ENCODE assay signal across 8 cellular contexts in the genomic region with DNA sequence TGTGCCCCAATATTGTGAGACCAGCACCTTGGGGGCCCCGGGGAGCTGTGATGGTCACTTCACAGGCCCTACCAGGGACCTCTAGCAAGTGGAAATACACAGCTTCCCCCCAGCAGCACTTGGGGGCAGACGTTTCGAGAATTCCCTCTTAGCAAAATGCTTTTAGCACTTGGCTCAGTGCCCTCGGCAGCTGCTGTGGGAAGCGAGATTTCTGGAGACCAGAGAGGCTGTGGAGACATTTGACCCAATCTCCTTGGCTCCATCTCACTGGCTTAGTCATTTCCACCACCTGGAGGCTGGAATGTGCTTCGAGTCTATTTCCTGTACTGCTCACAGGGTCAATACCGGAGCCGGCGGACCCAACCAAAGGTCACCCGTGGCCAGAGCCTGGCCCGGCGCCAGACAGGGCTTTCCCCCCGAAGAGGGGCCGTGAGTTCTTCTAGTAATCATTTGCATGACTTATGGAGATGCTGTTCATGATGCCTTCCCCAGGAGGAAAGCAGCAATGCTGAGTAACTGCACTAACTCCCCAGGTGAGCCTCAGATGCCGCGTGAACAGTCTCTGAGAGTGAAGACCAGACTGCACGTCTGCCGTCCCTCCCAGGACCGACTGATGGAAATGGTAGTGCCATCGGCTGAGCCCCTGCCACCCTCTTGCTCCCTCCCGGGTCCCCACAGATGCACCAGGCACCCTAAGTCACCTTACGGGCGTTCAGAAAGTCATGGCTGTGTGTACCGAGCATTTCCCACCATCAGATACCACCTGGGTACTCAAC. TPM values are rescaled to one million over a fixed set of nuclear protein-coding genes. Genes with fewer than 3 reads are reported as not detected.
DNase-seq lines count a peak whose midpoint lies in the region; ATAC-seq lines count a peak whose summit lies in the region.
"Had no signal": no experiment of that assay in that cellular context is flagged by ENCODE, and none has a peak within 500 bp of the region (broad histone marks: within the 10 kb centered on the region; RNA-seq: fewer than 3 reads in every experiment).

No MANE protein-coding gene starts in this region.

- 44% methylated on average over 24 of the region's 24 CpGs for WGBS in right cardiac atrium

- H3K4me3 ChIP-seq in right cardiac atrium (ENCODE audit: low read length), result no peak overlapping the region

- no peaks in the 10 kb centered on the region for H3K27me3 ChIP-seq in right cardiac atrium (ENCODE audit: control insufficient read depth, insufficient read depth)

- intact Hi-C loops in right cardiac atrium (cut with DNase I), result loop anchor here in 3 of 4 donors (10.0 kb wide), 2 partner anchors 47 to 157 kb away; no protein-coding TSS in a partner anchor

- DNase-seq in HuH-7 (ENCODE audit: low spot score), result peak; percentile 87
- peak; percentile 78 for DNase-seq in amniotic epithelial cell (ENCODE audit: low read depth)
- DNase-seq in right cardiac atrium, result peak; percentile 83 to 89 (median 89)
- peak; percentile 77 for DNase-seq in smooth muscle cell of the brain vasculature (ENCODE audit: low read depth, low spot score)
- DNase-seq in NOMO-1 (lab: John Stamatoyannopoulos, UW; ENCODE audit: unreplicated experiment in 2 of 2), result no peak
- DNase-seq: naive B cell had no signal

- peak; percentile 64 to 76 for ATAC-seq in right cardiac atrium
- no peak for ATAC-seq in HG03045 (IDR thresholded peaks at IDR 0.05; ENCODE audit: unreplicated experiment)
- no peak for ATAC-seq in HG03139 (IDR thresholded peaks at IDR 0.05; ENCODE audit: unreplicated experiment)

- H3K27ac ChIP-seq in right cardiac atrium (ENCODE audit: low read length), result peak overlapping the region; percentile 31

- no peaks in the 10 kb centered on the region for H3K9me3 ChIP-seq in right cardiac atrium (ENCODE audit: control insufficient read depth, low read length)

- peaks cover 8% of the 10 kb centered on the region for H3K4me1 ChIP-seq in right cardiac atrium (ENCODE audit: control insufficient read depth, insufficient read depth, low read length)

RNA-seq across cellular contexts. Expression of gene C2CD2, which starts 4.4 kb away (rescaled TPM):
- total RNA-seq in right cardiac atrium, result 10 to 100 TPM in 1 of 4 donors, 1 to 10 TPM in 3; 8.0 to 10.0 (median 8.4) TPM
- polyA plus RNA-seq in right cardiac atrium, result 6.2 TPM

RNA-seq across cellular contexts. Expression of gene ZBTB21, which starts 52.0 kb away (rescaled TPM):
- 10 to 100 TPM in 2 of 4 donors, 1 to 10 TPM in 2; 6.8 to 15.2 (median 8.9) TPM for total RNA-seq in right cardiac atrium
- 2.6 TPM for polyA plus RNA-seq in right cardiac atrium

Comparison
In these comparisons a context has a peak if more than half of its experiments do, and no peak if none do; other contexts are left out.
1. DNase-seq: peak in HuH-7 (single experiment), amniotic epithelial cell (single experiment), right cardiac atrium (3 of 3) and smooth muscle cell of the brain vasculature (single experiment); none in NOMO-1 (0 of 2).
2. ATAC-seq: peak in right cardiac atrium (2 of 2); none in HG03045 (single experiment) and HG03139 (single experiment).